ENCODE assay signal across 9 cellular contexts in genomic region chr2:56741601-56742102, GRCh38.
DNase-seq lines count a peak whose midpoint lies in the region; ATAC-seq and FAIRE-seq lines count a peak whose summit lies in the region.
"Had no signal": no experiment of that assay in that cellular context is flagged by ENCODE, and none has a peak within 500 bp of the region (broad histone marks: within the 10 kb centered on the region; RNA-seq: fewer than 3 reads in every experiment).

No MANE protein-coding gene starts in this region.

- ATAC-seq in HG02623 (IDR thresholded peaks at IDR 0.05; ENCODE audit: unreplicated experiment) (no peak), HG02852 (IDR thresholded peaks at IDR 0.05; ENCODE audit: unreplicated experiment) (no peak), HG03159 (IDR thresholded peaks at IDR 0.05; ENCODE audit: unreplicated experiment) (no peak), GM18517 (IDR thresholded peaks at IDR 0.05; ENCODE audit: unreplicated experiment) (no peak)

- peak; percentile 86 for FAIRE-seq in RCC 7860 (lab: Jason Lieb, UNC)

- DNase-seq in COLO829 (ENCODE audit: low spot score) (peak; percentile 37), RCC 7860 (ENCODE audit: low spot score) (peak; percentile 84), fibroblast of gingiva (ENCODE audit: low read depth) (peak; percentile 88), non-pigmented ciliary epithelial cell (ENCODE audit: low read depth) (peak; percentile 93)
- DNase-seq: NCI-H82 had no signal

Comparison
In these comparisons a context has a peak if more than half of its experiments do, and no peak if none do; other contexts are left out.
1. DNase-seq: peak in every context shown above with its lines; median percentile 93 in non-pigmented ciliary epithelial cell; 88 in fibroblast of gingiva; 84 in RCC 7860; 37 in COLO829.